ENCODE assay signal across 28 cellular contexts in genomic region chr3:133965906-133966305, GRCh38.
"Had no signal": no experiment of that assay in that cellular context is flagged by ENCODE, and none has a peak within 500 bp of the region (broad histone marks: within the 10 kb centered on the region; RNA-seq: fewer than 3 reads in every experiment).

No MANE protein-coding gene starts in this region.

- H3K27me3 ChIP-seq: brain microvascular endothelial cell, SJCRH30 had no signal

- H3K4me3 ChIP-seq: MG63, PC-9, SJCRH30, SK-N-MC had no signal

- DNase-seq: activated CD4-positive, alpha-beta T cell treated with anti-CD3 and anti-CD28 coated beads, Interleukin-2, amount 10 ng/mL, durations not matched to agents 24 days and 14 days; activated CD4-positive, alpha-beta T cell treated with anti-CD3 and anti-CD28 coated beads, Interleukin-2, amount 50 U/mL, for 4 hours; activated CD8-positive, alpha-beta T cell treated with anti-CD3 and anti-CD28 coated beads for 36 hours; activated effector memory CD4-positive, alpha-beta T cell treated with anti-CD3 and anti-CD28 coated beads, Interleukin-2, amount 50 U/mL, for 16 hours; activated naive CD4-positive, alpha-beta T cell; activated naive CD4-positive, alpha-beta T cell treated with anti-CD3 and anti-CD28 coated beads, Interleukin-2, amount 50 U/mL, for 16 hours; activated naive CD8-positive, alpha-beta T cell treated with anti-CD3 and anti-CD28 coated beads for 36 hours; activated T-cell treated with anti-CD3 and anti-CD28 coated beads, Interleukin-2, amount 50 U/mL, for 1 hour; activated T-cell treated with anti-CD3 and anti-CD28 coated beads, Interleukin-2, amount 50 U/mL, for 72 hours; amniotic stem cell; brain microvascular endothelial cell; Kasumi-1; KG1; MG63; NCI-H1092; NCI-H1436 treated with DMSO at 0.1 percent for 48 hours; NCI-H1694 treated with DMSO at 0.1 percent for 48 hours; NCI-H2029; NCI-H345; NCI-H524 treated with DMSO at 0.1 percent for 48 hours; NCI-H748 treated with DMSO at 0.1 percent for 48 hours; NK-92 treated with Interleukin-12 subunit alpha and Interleukin-12 subunit beta, amount 100 ng/mL, for 24 hours; PC-9; Right ventricle myocardium superior; SJCRH30; T1000 had no signal

- H3K27ac ChIP-seq: brain microvascular endothelial cell, PC-9, SJCRH30, SK-N-MC had no signal

- H3K4me2 ChIP-seq: PC-9 had no signal

- H3K4me1 ChIP-seq: SJCRH30 had no signal

- ATAC-seq: activated CD8-positive, alpha-beta T cell treated with anti-CD3 and anti-CD28 coated beads for 36 hours; activated T-cell treated with anti-CD3 and anti-CD28 coated beads, Interleukin-2, amount 50 U/mL, for 72 hours; activated T-helper 17 cell treated with anti-CD3 and anti-CD28 coated beads, Interleukin-2, amount 50 U/mL, for 72 hours had no signal

- H3K36me3 ChIP-seq: brain microvascular endothelial cell, MG63, SJCRH30 had no signal

- H3K9me3 ChIP-seq: MG63, SJCRH30 had no signal
